19 cellular contexts compared by ENCODE assay signal in the genomic region with DNA sequence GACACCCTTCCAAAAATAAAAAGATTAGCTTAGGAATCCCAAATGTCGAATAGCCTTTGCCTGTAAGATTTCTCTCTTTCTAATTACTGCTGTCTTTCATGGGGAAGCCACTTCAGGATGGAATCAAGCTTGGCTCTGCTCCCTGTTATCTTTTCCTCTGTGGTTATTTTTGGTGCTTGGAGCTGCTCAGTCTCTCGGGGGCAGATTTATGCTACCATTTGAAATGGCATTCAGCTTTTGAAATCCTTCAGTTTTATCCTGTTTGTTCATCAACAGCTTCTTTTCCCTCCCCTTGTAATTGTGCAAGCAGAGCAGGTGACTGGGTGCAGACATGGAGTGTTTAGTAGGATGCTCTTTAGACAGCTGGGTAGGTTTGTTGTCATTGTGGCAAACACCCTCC.
DNase-seq lines count a peak whose midpoint lies in the region; ATAC-seq and TF ChIP-seq lines count a peak whose summit lies in the region.
"Had no signal": no experiment of that assay in that cellular context is flagged by ENCODE, and none has a peak within 500 bp of the region (broad histone marks: within the 10 kb centered on the region; RNA-seq: fewer than 3 reads in every experiment).

No MANE protein-coding gene starts in this region.

- H3K4me3 Mint-ChIP-seq in endodermal cell (no peak overlapping the region), mesothelial cell of epicardium (no peak overlapping the region), T-cell (no peak overlapping the region)
- H3K4me3 Mint-ChIP-seq: neural progenitor cell had no signal

- peak overlapping the region; percentile 71 for H3K27ac Mint-ChIP-seq in endodermal cell
- H3K27ac Mint-ChIP-seq in mesothelial cell of epicardium: peak overlapping the region; percentile 90
- no peak overlapping the region for H3K27ac Mint-ChIP-seq in T-cell
- H3K27ac Mint-ChIP-seq: neural progenitor cell had no signal

- H3K9me3 ChIP-seq in endodermal cell (ENCODE audit: control insufficient read depth, low read length) (no peaks in the 10 kb centered on the region), tibial artery (no peaks in the 10 kb centered on the region)
- H3K9me3 ChIP-seq: testis had no signal

- H3K27me3 ChIP-seq in endodermal cell (ENCODE audit: control insufficient read depth, insufficient read depth, low read length, poor library complexity, severe bottlenecking): no peaks in the 10 kb centered on the region
- H3K27me3 ChIP-seq in tibial artery: no peaks in the 10 kb centered on the region
- H3K27me3 ChIP-seq: neural progenitor cell, testis had no signal

- WGBS in endodermal cell (ENCODE audit: insufficient coverage in 1 of 2, insufficient read length in 1 of 2), 2 experiments: 85 to 100% methylated on average over 1 to 2 of the region's 2 CpGs

- no peak for ATAC-seq in T-cell (replicated peaks in 1 of 4)

- H3K36me3 ChIP-seq in endodermal cell (ENCODE audit: control insufficient read depth, insufficient read depth, low read length) (peaks cover 11% of the 10 kb centered on the region), tibial artery (peaks cover 39 to 84% (median 77%) of the 10 kb centered on the region in 3 donors)
- H3K36me3 ChIP-seq: neural progenitor cell had no signal

- in situ Hi-C loops in ACHN (cut with HindIII; ENCODE audit: low pct_ligation_motif_present, low pct_unique_long_range_greater_than_20kb, low sequenced_read_pairs): no loop called here

- H3K4me1 ChIP-seq in endodermal cell (ENCODE audit: control insufficient read depth, insufficient read depth, low read length) (no peaks in the 10 kb centered on the region), tibial artery (peaks cover 0 to 60% (median 38%) of the 10 kb centered on the region in 4 donors)
- H3K4me1 ChIP-seq: testis had no signal

- POLR2A ChIA-PET in T-cell (lab: Charles Lee): interaction anchor here in 1 of 2 donors (0.6 kb wide), 1 partner anchor 1490 kb away, joined by 4 read pairs; no protein-coding TSS in a partner anchor

- TF ChIP-seq CTCF in endodermal cell (conservative IDR thresholded peaks at IDR 0.05): no peak
- TF ChIP-seq CTCF in mesothelial cell of epicardium (IDR thresholded peaks at IDR 0.05; ENCODE audit: unreplicated experiment): no peak
- no peak for TF ChIP-seq CTCF in tibial artery (IDR thresholded peaks at IDR 0.05)

- H3K9ac ChIP-seq in endodermal cell (ENCODE audit: extremely low read depth, low read length, poor library complexity, severe bottlenecking): no peak overlapping the region
- H3K9ac ChIP-seq: neural progenitor cell had no signal

- H3K27ac ChIP-seq in endodermal cell (ENCODE audit: low read depth, low read length) (no peak overlapping the region), tibial artery (peak overlapping the region; percentile 33 to 50)
- H3K27ac ChIP-seq: neural progenitor cell, testis, VCaP had no signal

- H3K4me3 ChIP-seq in endodermal cell (ENCODE audit: low read length) (no peak overlapping the region), tibial artery (no peak overlapping the region)
- H3K4me3 ChIP-seq: neural progenitor cell, testis had no signal

- peaks cover 86% of the 10 kb centered on the region for H3K36me3 Mint-ChIP-seq in endodermal cell (ENCODE audit: low read depth)
- H3K36me3 Mint-ChIP-seq in mesothelial cell of epicardium: peaks cover 42% of the 10 kb centered on the region
- H3K36me3 Mint-ChIP-seq in T-cell: no peaks in the 10 kb centered on the region

- no peaks in the 10 kb centered on the region for H3K9me3 Mint-ChIP-seq in endodermal cell
- no peaks in the 10 kb centered on the region for H3K9me3 Mint-ChIP-seq in mesothelial cell of epicardium
- no peaks in the 10 kb centered on the region for H3K9me3 Mint-ChIP-seq in T-cell
- H3K9me3 Mint-ChIP-seq: neural progenitor cell had no signal

- DNase-seq in amniotic epithelial cell (ENCODE audit: low read depth) (peak; percentile 86), endodermal cell (peak; percentile 15), mesothelial cell of epicardium (ENCODE audit: low spot score in 2 of 2, unreplicated experiment in 2 of 2) (no peak), tibial artery (no peak), T-cell (no peak), NCI-H526 treated with DMSO at 0.1 percent for 48 hours (lab: John Stamatoyannopoulos, UW) (no peak), ACHN (no peak)
- DNase-seq: activated gamma-delta T cell treated with Interleukin-2 at 50 U/mL for 16 hours; amygdala; cerebellar nuclear complex; midbrain; NCI-H1048; NCI-H2029; SIG-M5; stimulated activated CD4-positive, alpha-beta T cell treated with anti-CD3 and anti-CD28 coated beads, Interleukin-15, amount 100 ng/mL, for 24 hours; T-helper 2 cell; testis had no signal

- H3K27me3 Mint-ChIP-seq in endodermal cell (ENCODE audit: insufficient read depth) (no peaks in the 10 kb centered on the region), mesothelial cell of epicardium (ENCODE audit: low read depth) (no peaks in the 10 kb centered on the region), T-cell (peaks cover 0 to 8% of the 10 kb centered on the region in 2 donors)

- intact Hi-C loops in tibial artery (cut with DNase I; ENCODE audit: low total_unique reads): no loop called here

- H3K4me1 Mint-ChIP-seq in endodermal cell: peaks cover 11% of the 10 kb centered on the region
- H3K4me1 Mint-ChIP-seq in mesothelial cell of epicardium: peaks cover 52% of the 10 kb centered on the region
- no peaks in the 10 kb centered on the region for H3K4me1 Mint-ChIP-seq in T-cell

- CTCF ChIA-PET in T-cell (lab: Charles Lee): no interaction called here

Comparison
In these comparisons a context has a peak if more than half of its experiments do, and no peak if none do; other contexts are left out.
1. DNase-seq: peak in amniotic epithelial cell (single experiment) and endodermal cell (single experiment); none in mesothelial cell of epicardium (0 of 2), tibial artery (0 of 2), T-cell (0 of 34), NCI-H526 treated with DMSO at 0.1 percent for 48 hours (single experiment) and ACHN (single experiment).
2. H3K27ac Mint-ChIP-seq: peak in endodermal cell (single experiment) and mesothelial cell of epicardium (single experiment); none in T-cell (0 of 2).